ENCODE assay signal across 8 cellular contexts in the genomic region with DNA sequence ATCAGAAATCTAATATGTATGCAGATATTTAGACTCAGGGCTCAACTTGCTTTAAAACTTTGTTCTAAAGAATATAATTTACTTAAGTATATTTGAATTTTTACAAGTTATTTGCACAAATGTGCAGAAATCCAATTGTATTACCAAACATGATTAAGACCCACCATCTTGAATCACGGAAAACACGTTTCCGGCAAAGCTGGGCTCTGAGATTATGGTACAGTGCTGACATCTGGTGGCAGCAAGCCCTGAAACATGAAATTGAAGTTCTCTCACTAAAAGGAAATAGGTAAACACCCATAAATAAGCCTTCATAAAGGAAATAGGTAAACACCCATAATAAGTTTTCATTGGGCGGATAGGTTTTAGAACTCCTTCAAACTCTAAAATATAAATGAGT.
A peak's percentile ranks its signal among the peaks of the same experiment; 100 is the strongest.
DNase-seq lines count a peak whose midpoint lies in the region; ATAC-seq, FAIRE-seq and TF ChIP-seq lines count a peak whose summit lies in the region.

No MANE protein-coding gene starts in this region.

- H3K4me3 ChIP-seq in fibroblast of the aortic adventitia (ENCODE audit: low read depth, low read length) = no peak overlapping the region
- H3K4me3 ChIP-seq in osteoblast (ENCODE audit: insufficient read depth, low read length) = no peak overlapping the region
- no peak overlapping the region for H3K4me3 ChIP-seq in upper lobe of left lung

- peak; percentile 83 for FAIRE-seq in RCC 7860 (lab: Jason Lieb, UNC)

- H3K79me2 ChIP-seq in osteoblast (ENCODE audit: insufficient read depth, low read length) = no peaks in the 10 kb centered on the region

- ATAC-seq in upper lobe of left lung (ENCODE audit: low FRiP score in 2 of 2) (no peak), GM21526 (IDR thresholded peaks at IDR 0.05; ENCODE audit: low FRiP score, unreplicated experiment) (no peak)

- TF ChIP-seq EP300 in upper lobe of left lung (IDR thresholded peaks at IDR 0.05) = no peak

- H3K36me3 ChIP-seq in osteoblast (ENCODE audit: insufficient read depth, low read length) (no peaks in the 10 kb centered on the region), upper lobe of left lung (no peaks in the 10 kb centered on the region)

- H3K27ac ChIP-seq in osteoblast (ENCODE audit: low read depth, low read length) (no peak overlapping the region), upper lobe of left lung (no peak overlapping the region)

- peak overlapping the region; percentile 67 for H2AFZ ChIP-seq in osteoblast (ENCODE audit: low read length)

- no peak overlapping the region for H3K4me2 ChIP-seq in osteoblast (ENCODE audit: insufficient read depth, low read length)

- H3K9me3 ChIP-seq in osteoblast (ENCODE audit: low read depth, low read length) (no peaks in the 10 kb centered on the region), upper lobe of left lung (no peaks in the 10 kb centered on the region)

- H4K20me1 ChIP-seq in osteoblast (ENCODE audit: insufficient read depth, low read length) = no peaks in the 10 kb centered on the region

- H3K27me3 ChIP-seq in osteoblast (ENCODE audit: insufficient read depth, low read length) (peaks cover 8% of the 10 kb centered on the region), upper lobe of left lung (no peaks in the 10 kb centered on the region)

- TF ChIP-seq CTCF in fibroblast of the aortic adventitia (IDR thresholded peaks at IDR 0.05; ENCODE audit: insufficient read depth, low read length) (peak; percentile 72), osteoblast (IDR thresholded peaks at IDR 0.05; ENCODE audit: extremely low read depth, low read depth, low read length) (peak; percentile 79), upper lobe of left lung (IDR thresholded peaks at IDR 0.05) (peak; percentile 26 to 65 (median 48))

- 8 to 12% methylated on average over 4 of the region's 4 CpGs for WGBS in upper lobe of left lung, 2 donors

- DNase-seq in EL (peak; percentile 21), HPDE6-E6E7 (ENCODE audit: extremely low spot score) (peak; percentile 34), RCC 7860 (ENCODE audit: low spot score) (peak; percentile 25), activated T-helper 1 cell treated with Interleukin-2 at 50 U/mL for 16 hours (ENCODE audit: low read depth) (peak; percentile 30), fibroblast of the aortic adventitia (ENCODE audit: low read depth) (peak; percentile 67), osteoblast (ENCODE audit: insufficient read length, low spot score, missing footprints) (peak; percentile 85), upper lobe of left lung (peak in 1 of 2 donors; percentile 43)

- no peaks in the 10 kb centered on the region for H3K4me1 ChIP-seq in osteoblast (ENCODE audit: insufficient read depth, low read length)
- peaks cover 0 to 4% (median 0%) of the 10 kb centered on the region in 4 donors for H3K4me1 ChIP-seq in upper lobe of left lung

- TF ChIP-seq POLR2A in upper lobe of left lung (IDR thresholded peaks at IDR 0.05) = no peak
